11 cellular contexts compared by ENCODE assay signal in the genomic region with DNA sequence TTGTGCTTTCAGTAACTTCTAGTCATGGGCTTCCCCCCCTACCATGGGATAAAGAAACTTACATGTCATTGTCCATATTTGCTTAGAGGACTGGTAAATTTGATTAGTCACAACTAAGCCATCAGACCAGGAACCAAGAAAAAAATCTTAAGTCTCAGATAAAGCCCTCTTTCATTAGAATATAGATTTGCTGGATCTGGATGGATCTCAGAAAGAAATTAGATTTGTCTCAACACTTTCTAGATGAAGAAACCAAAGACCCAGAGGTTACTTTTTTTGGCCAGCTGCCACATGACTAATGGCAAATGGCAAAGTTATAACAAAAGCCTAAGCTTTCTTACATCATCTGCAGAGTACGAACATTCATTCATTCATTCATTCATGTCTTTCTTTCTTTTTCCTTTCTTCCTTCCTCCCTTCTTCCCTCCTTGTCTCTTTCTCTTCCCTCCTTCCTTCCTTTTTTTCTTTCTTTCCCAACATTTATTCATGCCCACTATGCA.
A peak's percentile ranks its signal among the peaks of the same experiment; 100 is the strongest.
DNase-seq lines count a peak whose midpoint lies in the region; ATAC-seq lines count a peak whose summit lies in the region.
"Had no signal": no experiment of that assay in that cellular context is flagged by ENCODE, and none has a peak within 500 bp of the region (broad histone marks: within the 10 kb centered on the region; RNA-seq: fewer than 3 reads in every experiment).

No MANE protein-coding gene starts in this region.

- no peak overlapping the region for H3K4me3 ChIP-seq in right cardiac atrium (ENCODE audit: low read length)
- H3K4me3 ChIP-seq: tibial artery had no signal

- intact Hi-C loops in right cardiac atrium (cut with DNase I): no loop called here

- in situ Hi-C loops in SK-MEL-5 (cut with HindIII; ENCODE audit: low pct_unique_long_range_greater_than_20kb, low sequenced_read_pairs): no loop called here

- no peaks in the 10 kb centered on the region for H3K9me3 ChIP-seq in right cardiac atrium (ENCODE audit: control insufficient read depth, low read length)
- H3K9me3 ChIP-seq: tibial artery had no signal

- no peaks in the 10 kb centered on the region for H3K4me1 ChIP-seq in right cardiac atrium (ENCODE audit: control insufficient read depth, insufficient read depth, low read length)
- H3K4me1 ChIP-seq: tibial artery had no signal

- DNase-seq in LoVo (ENCODE audit: low spot score) (peak; percentile 27), SK-MEL-5 (ENCODE audit: low read depth, low spot score) (peak; percentile 43), fibroblast of gingiva (ENCODE audit: low read depth) (peak; percentile 52), smooth muscle cell of the brain vasculature (ENCODE audit: low read depth, low spot score) (peak; percentile 33), right cardiac atrium (no peak), NCI-H1930 (lab: John Stamatoyannopoulos, UW) (no peak)
- DNase-seq: activated CD4-positive, alpha-beta T cell treated with anti-CD3 and anti-CD28 coated beads, Interleukin-2, amount 10 ng/mL, durations not matched to agents 24 days and 14 days; activated naive CD8-positive, alpha-beta T cell treated with anti-CD3 and anti-CD28 coated beads, Interleukin-2, amount 10 ng/mL, durations not matched to agents 7 days and 5 days; SHP77; tibial artery had no signal

- ATAC-seq in right cardiac atrium: no peak
- ATAC-seq in HG02884 (IDR thresholded peaks at IDR 0.05; ENCODE audit: unreplicated experiment): no peak

- WGBS in right cardiac atrium: 51% methylated on average over 1 of the region's 1 CpG

- no peak overlapping the region for H3K27ac ChIP-seq in right cardiac atrium (ENCODE audit: low read length)
- H3K27ac ChIP-seq: tibial artery had no signal

- H3K27me3 ChIP-seq in right cardiac atrium (ENCODE audit: control insufficient read depth, insufficient read depth): no peaks in the 10 kb centered on the region

Comparison
In these comparisons a context has a peak if more than half of its experiments do, and no peak if none do; other contexts are left out.
1. DNase-seq: peak in LoVo (single experiment), SK-MEL-5 (single experiment), fibroblast of gingiva (single experiment) and smooth muscle cell of the brain vasculature (single experiment); none in right cardiac atrium (0 of 3) and NCI-H1930 (0 of 2).